In genomic region chr9:110328763-110329162, GRCh38 we compare ENCODE assay signal across 29 cellular contexts. TPM values are rescaled to one million over a fixed set of nuclear protein-coding genes. Genes with fewer than 3 reads are reported as not detected.
DNase-seq lines count a peak whose midpoint lies in the region; ATAC-seq, FAIRE-seq and TF ChIP-seq lines count a peak whose summit lies in the region.
"Had no signal": no experiment of that assay in that cellular context is flagged by ENCODE, and none has a peak within 500 bp of the region (broad histone marks: within the 10 kb centered on the region; RNA-seq: fewer than 3 reads in every experiment).

No MANE protein-coding gene starts in this region.

- H3K4ac ChIP-seq in H1 (replicated peaks; ENCODE audit: insufficient read length, low read depth, low read length): no peak overlapping the region

- no peaks in the 10 kb centered on the region for H3K79me1 ChIP-seq in H1 (ENCODE audit: low read depth, low read length)

- H3K18ac ChIP-seq in H1 (ENCODE audit: extremely low read depth, low read length): no peak overlapping the region

- no peak overlapping the region for H3K23ac ChIP-seq in H1 (ENCODE audit: insufficient read length)

- RAD21 ChIA-PET in GM12878 (lab: Charles Lee; ENCODE audit: unreplicated experiment): interaction anchor here (0.5 kb wide), 1 partner anchor 36 kb away, joined by 4 read pairs; no protein-coding TSS in a partner anchor

- in situ Hi-C loops in GM12878 (cut with MboI): no loop called here

- H3K56ac ChIP-seq in H1 (replicated peaks; ENCODE audit: insufficient read length, low read depth, low read length): no peak overlapping the region

- H3K4me2 ChIP-seq in GM12878 (ENCODE audit: control insufficient read depth, insufficient read depth) (no peak overlapping the region), H1 (ENCODE audit: insufficient read depth in 1 of 2, low read depth in 2 of 2, low read length in 2 of 2) (no peak overlapping the region)
- H3K4me2 ChIP-seq: BLaER1 had no signal

- H4K5ac ChIP-seq in H1 (ENCODE audit: insufficient read length, low read depth, low read length): no peak overlapping the region

- H2AK5ac ChIP-seq in H1 (ENCODE audit: low read depth, low read length): no peak overlapping the region

- no peaks in the 10 kb centered on the region for H4K20me1 ChIP-seq in GM12878 (ENCODE audit: control insufficient read depth, insufficient read depth)
- no peaks in the 10 kb centered on the region for H4K20me1 ChIP-seq in H1 (replicated peaks in 1 of 2; ENCODE audit: control insufficient read depth in 1 of 2, insufficient read depth in 2 of 2, low read length in 2 of 2)
- H4K20me1 ChIP-seq: BLaER1 had no signal

- WGBS in GM12878 (ENCODE audit: insufficient coverage, insufficient replicate concordance, low lambda C conversion rate, missing lambda C conversion rate): 0% methylated on average over 1 of the region's 1 CpG
- WGBS in H1 (ENCODE audit: extremely low coverage in 1 of 2, insufficient coverage in 1 of 2, insufficient read length in 1 of 2, insufficient replicate concordance in 2 of 2, low coverage in 1 of 2, low lambda C conversion rate in 2 of 2, missing lambda C conversion rate in 1 of 2), 2 experiments: 58% methylated on average over 1 of the region's 1 CpG; no CpG with 5 or more reads in 1 of the 2 experiments
- WGBS in esophagus squamous epithelium, 2 donors: 95 to 96% methylated on average over 1 of the region's 1 CpG

- no peak overlapping the region for H2BK120ac ChIP-seq in H1 (replicated peaks; ENCODE audit: low read depth, low read length)

- SMC1A ChIA-PET in GM12878 (lab: Charles Lee; ENCODE audit: uncharacterized antibody, unreplicated experiment): no interaction called here

- DNase-seq in GM12878 (ENCODE audit: low read depth, low spot score): no peak
- DNase-seq in H1 (ENCODE audit: low read depth in 1 of 2, low spot score in 2 of 2): no peak
- no peak for DNase-seq in esophagus squamous epithelium (lab: John Stamatoyannopoulos, UW)
- DNase-seq in stimulated activated CD4-positive, alpha-beta T cell treated with anti-CD3 and anti-CD28 coated beads, Interleukin-12 subunit alpha, Interleukin-12 subunit beta, amount 100 ng/mL, for 4 hours: no peak
- no peak for DNase-seq in NCI-H526 (lab: John Stamatoyannopoulos, UW)
- DNase-seq: 8988T; ACHN; BE2C; C1 segment of cervical spinal cord; CD4-positive, alpha-beta memory T cell; CD4-positive, CD25-positive, alpha-beta regulatory T cell; CD8-positive, alpha-beta memory T cell; COR-L47; DMS 273 treated with DMSO at 0.1 percent for 48 hours; DMS153; DMS53; DMS79; DND-41; EL; GDM1 had no signal

- POLR2A ChIA-PET in GM12878 (lab: Charles Lee): no interaction called here
- POLR2A ChIA-PET in H1 (lab: Charles Lee; ENCODE audit: partially characterized antibody): no interaction called here

- intact Hi-C loops in GM12878 (cut with micrococcal nuclease; ENCODE audit: unreplicated experiment): no loop called here
- intact Hi-C loops in esophagus squamous epithelium (cut with DNase I): no loop called here

- no peak overlapping the region for H2BK12ac ChIP-seq in H1 (ENCODE audit: low read depth, low read length)

- no peak overlapping the region for H2AFZ ChIP-seq in GM12878 (ENCODE audit: control insufficient read depth, low read depth, low read length)
- no peak overlapping the region for H2AFZ ChIP-seq in H1 (ENCODE audit: low read length)

- H3K4me3 ChIP-seq in GM12878: no peak overlapping the region
- no peak overlapping the region for H3K4me3 ChIP-seq in H1 (ENCODE audit: extremely low read depth in 1 of 4, insufficient read depth in 2 of 4, low read depth in 3 of 4, low read length in 4 of 4)
- no peak overlapping the region for H3K4me3 ChIP-seq in esophagus squamous epithelium
- H3K4me3 ChIP-seq: BLaER1 had no signal

- no peak overlapping the region for H3K9ac ChIP-seq in GM12878 (ENCODE audit: control insufficient read depth, insufficient read depth, low read length)
- H3K9ac ChIP-seq in H1 (replicated peaks in 1 of 4; ENCODE audit: extremely low read depth in 1 of 4, low read depth in 3 of 4, low read length in 3 of 4): no peak overlapping the region
- H3K9ac ChIP-seq: BLaER1 had no signal

- ATAC-seq in GM12878: no peak

- BruUV-seq in GM12878 (replicated peaks; lab: Mats Ljungman, UMichigan): no TSS peak

- H3K4me1 ChIP-seq in GM12878 (ENCODE audit: control insufficient read depth, insufficient read depth, low read length): no peaks in the 10 kb centered on the region
- no peaks in the 10 kb centered on the region for H3K4me1 ChIP-seq in H1 (replicated peaks in 1 of 4; ENCODE audit: control insufficient read depth in 3 of 4, insufficient read depth in 4 of 4, low read length in 3 of 4)
- peaks cover 0 to 8% (median 5%) of the 10 kb centered on the region in 3 donors for H3K4me1 ChIP-seq in esophagus squamous epithelium
- H3K4me1 ChIP-seq: BE2C, BLaER1 had no signal

- H3K27ac ChIP-seq in GM12878 (ENCODE audit: control insufficient read depth, insufficient read depth) (no peak overlapping the region), H1 (ENCODE audit: low read depth, low read length) (no peak overlapping the region), esophagus squamous epithelium (no peak overlapping the region)
- H3K27ac ChIP-seq: BLaER1 had no signal

- FAIRE-seq in GM12878 (lab: Jason Lieb, UNC) (no peak), H1 (lab: Jason Lieb, UNC) (no peak)
- FAIRE-seq: A204.1, GM12891, GM19239 had no signal

- H2BK5ac ChIP-seq in H1 (ENCODE audit: low read depth, low read length): no peak overlapping the region

- H4K8ac ChIP-seq in H1 (ENCODE audit: extremely low read depth, insufficient read depth, low read length): no peak overlapping the region

- H4K91ac ChIP-seq in H1 (replicated peaks; ENCODE audit: insufficient read length, low read length): no peak overlapping the region

- no peaks in the 10 kb centered on the region for H3K9me3 ChIP-seq in GM12878 (replicated peaks; ENCODE audit: control insufficient read depth, insufficient read depth, low read length)
- H3K9me3 ChIP-seq in H1 (ENCODE audit: insufficient read depth in 2 of 2, low read depth in 1 of 2, low read length in 1 of 2): peaks cover 0 to 2% of the 10 kb centered on the region in 2 experiments; a peak in 1 of 4 replicates
- H3K9me3 ChIP-seq in esophagus squamous epithelium: no peaks in the 10 kb centered on the region
- H3K9me3 ChIP-seq: BE2C, BLaER1 had no signal

- no peak overlapping the region for H2BK20ac ChIP-seq in H1 (ENCODE audit: low read length)

- H3K79me2 ChIP-seq in GM12878 (ENCODE audit: control insufficient read depth, insufficient read depth, low read length) (no peaks in the 10 kb centered on the region), H1 (ENCODE audit: control insufficient read depth in 1 of 2, insufficient read depth in 2 of 2, low read length in 2 of 2) (no peaks in the 10 kb centered on the region)

- TF ChIP-seq RAD21 in GM12878 (IDR thresholded peaks at IDR 0.05; ENCODE audit: insufficient read depth, low read depth, low read length): no peak
- TF ChIP-seq RAD21 in H1 (IDR thresholded peaks at IDR 0.05 in 1 of 2, conservative IDR thresholded peaks at IDR 0.05 in 1 of 2; ENCODE audit: low read depth in 2 of 2, low read length in 2 of 2): no peak

- CTCF ChIA-PET in GM12878 (lab: Yijun Ruan, JAX) (no interaction called here), H1 (lab: Charles Lee; ENCODE audit: partially characterized antibody) (no interaction called here)

- no peaks in the 10 kb centered on the region for H3K36me3 ChIP-seq in GM12878 (ENCODE audit: control insufficient read depth in 2 of 2, insufficient read depth in 2 of 2, low read length in 1 of 2)
- no peaks in the 10 kb centered on the region for H3K36me3 ChIP-seq in H1 (ENCODE audit: control insufficient read depth in 2 of 4, insufficient read depth in 4 of 4, low read length in 3 of 4)
- H3K36me3 ChIP-seq in esophagus squamous epithelium: no peaks in the 10 kb centered on the region
- H3K36me3 ChIP-seq: BE2C, BLaER1 had no signal

- H3K14ac ChIP-seq in H1 (ENCODE audit: insufficient read length): no peak overlapping the region

- H2BK15ac ChIP-seq in H1 (ENCODE audit: low read length): no peak overlapping the region

- H3K27me3 ChIP-seq in GM12878 (replicated peaks in 1 of 2; ENCODE audit: control insufficient read depth in 2 of 2, insufficient read depth in 2 of 2, low read length in 1 of 2) (no peaks in the 10 kb centered on the region), H1 (replicated peaks in 1 of 4; ENCODE audit: control insufficient read depth in 3 of 4, extremely low read depth in 1 of 4, insufficient read depth in 3 of 4, low read length in 3 of 4) (no peaks in the 10 kb centered on the region), esophagus squamous epithelium (no peaks in the 10 kb centered on the region)
- H3K27me3 ChIP-seq: BE2C, BLaER1 had no signal

- no peaks in the 10 kb centered on the region; the same call in 1 of the 2 replicates for H3K23me2 ChIP-seq in H1 (ENCODE audit: low read depth, low read length)

- TF ChIP-seq POLR2A in GM12878 (IDR thresholded peaks at IDR 0.05; ENCODE audit: low read depth, low read length) (no peak), H1 (IDR thresholded peaks at IDR 0.05; ENCODE audit: control extremely low read depth in 1 of 2, low read depth in 2 of 2, low read length in 2 of 2) (no peak), esophagus squamous epithelium (IDR thresholded peaks at IDR 0.05) (no peak)

- no peak for TF ChIP-seq EP300 in GM12878 (IDR thresholded peaks at IDR 0.05; ENCODE audit: borderline replicate concordance in 1 of 2, control insufficient read depth in 1 of 2, low read depth in 2 of 2, low read length in 2 of 2)
- no peak for TF ChIP-seq EP300 in H1 (IDR thresholded peaks at IDR 0.05; ENCODE audit: borderline replicate concordance in 1 of 2, low read depth in 2 of 2, low read length in 2 of 2)

- TF ChIP-seq CTCF in GM12878 (IDR thresholded peaks at IDR 0.05 in 2 of 3, conservative IDR thresholded peaks at IDR 0.05 in 1 of 3; ENCODE audit: control insufficient read depth in 2 of 3, extremely low read depth in 1 of 3, insufficient read depth in 1 of 3, low read depth in 3 of 3, low read length in 3 of 3) (no peak), H1 (IDR thresholded peaks at IDR 0.05; ENCODE audit: control extremely low read depth in 1 of 3, insufficient read depth in 1 of 3, low read depth in 1 of 3, low read length in 3 of 3) (no peak), esophagus squamous epithelium (IDR thresholded peaks at IDR 0.05) (no peak)

RNA-seq across cellular contexts. Expression of gene TXNDC8, which starts 8.9 kb away (rescaled TPM):
- total RNA-seq in GM12878 (2013; cell fraction: nucleolus; rRNA removed): not detected in 2 replicates
- total RNA-seq in GM12878 (2014; rRNA removed): not detected in 2 replicates
- total RNA-seq in GM12878 (2014; rRNA removed; fragmentation: Illumina TruSeq; extraction: Trizol): not detected in 2 replicates
- not detected in 2 replicates for total RNA-seq in GM12878 (2021)
- polyA plus RNA-seq in GM12878 (2011; ENCODE audit: low read depth): not detected
- polyA plus RNA-seq in GM12878 (2011; rRNA removed): not detected in 2 replicates
- not detected in 2 replicates for polyA plus RNA-seq in GM12878 (2011; cell fraction: cytosol; rRNA removed)
- polyA plus RNA-seq in GM12878 (2011; cell fraction: nucleus; rRNA removed): not detected in 2 replicates
- not detected in 2 replicates for polyA plus RNA-seq in GM12878 (2012)
- 0.13 TPM in 1 of 2 replicates, not detected in the other for polyA plus RNA-seq in GM12878 (2014; fragmentation: Illumina TruSeq; extraction: Trizol)
- not detected for polyA plus RNA-seq in GM12878 (2014; fragmentation: Nextera tagmentation; extraction: Ambion mirVana)
- not detected in 2 replicates for polyA plus RNA-seq in GM12878 (2014; rRNA removed)
- not detected for polyA plus RNA-seq in GM12878 (2016; fragmentation: Nextera tagmentation; extraction: Ambion mirVana)
- polyA minus RNA-seq in GM12878 (2011; rRNA and poly(A)+ RNA removed): not detected in 2 replicates
- polyA minus RNA-seq in GM12878 (2011; cell fraction: cytosol; rRNA and poly(A)+ RNA removed): not detected in 2 replicates
- polyA minus RNA-seq in GM12878 (2011; cell fraction: nucleus; rRNA and poly(A)+ RNA removed): not detected in 2 replicates
- total RNA-seq in H1 (2021; fragmentation: NEBNext Ultra II Directional; extraction: Animal tissue kit (Norgen Biotek cat#: 25700)): not detected in 2 replicates
- not detected in 2 replicates for polyA plus RNA-seq in H1 (2011; rRNA removed)
- polyA plus RNA-seq in H1 (2011; cell fraction: cytosol; rRNA removed): not detected
- polyA plus RNA-seq in H1 (2011; cell fraction: nucleus; rRNA removed): not detected
- polyA plus RNA-seq in H1 (2012, experiment 1 of 2): not detected in 4 replicates
- not detected for polyA plus RNA-seq in H1 (2012, experiment 2 of 2)
- polyA plus RNA-seq in H1 (2013, experiment 1 of 2): not detected
- polyA plus RNA-seq in H1 (2013, experiment 2 of 2): not detected
- polyA minus RNA-seq in H1 (2011; rRNA and poly(A)+ RNA removed): not detected in 2 replicates
- polyA minus RNA-seq in H1 (2011; cell fraction: cytosol; rRNA and poly(A)+ RNA removed): not detected
- not detected for polyA minus RNA-seq in H1 (2011; cell fraction: nucleus; rRNA and poly(A)+ RNA removed)
- total RNA-seq in esophagus squamous epithelium: not detected
- total RNA-seq: A673; CD4-positive, alpha-beta memory T cell; CD4-positive, CD25-positive, alpha-beta regulatory T cell; CD8-positive, alpha-beta memory T cell; Daoy; G401 had no signal
- polyA plus RNA-seq: AG04450; CD14-positive monocyte; CD4-positive, alpha-beta memory T cell; CD4-positive, CD25-positive, alpha-beta regulatory T cell; CD8-positive, alpha-beta memory T cell had no signal
